Comparison of ENCODE assay signal across 9 cellular contexts in genomic region chr11:43576834-43577521, GRCh38.
A peak's percentile ranks its signal among the peaks of the same experiment; 100 is the strongest.
DNase-seq lines count a peak whose midpoint lies in the region; ATAC-seq and TF ChIP-seq lines count a peak whose summit lies in the region.
"Had no signal": no experiment of that assay in that cellular context is flagged by ENCODE, and none has a peak within 500 bp of the region (broad histone marks: within the 10 kb centered on the region; RNA-seq: fewer than 3 reads in every experiment).

No MANE protein-coding gene starts in this region.

- no peaks in the 10 kb centered on the region for H3K9me3 Mint-ChIP-seq in T-cell

- H3K36me3 Mint-ChIP-seq in T-cell, result no peaks in the 10 kb centered on the region

- ATAC-seq in HG03521 (IDR thresholded peaks at IDR 0.05; ENCODE audit: unreplicated experiment), result no peak
- no peak for ATAC-seq in T-cell (replicated peaks in 1 of 4)

- intact Hi-C loops in ascending aorta (cut with DNase I), result loop anchor here (5.0 kb wide), 1 partner anchor 45 kb away; no protein-coding TSS in a partner anchor

- no peak overlapping the region for H3K27ac ChIP-seq in HUES6 (ENCODE audit: low read depth, low read length)
- H3K27ac ChIP-seq in ascending aorta, result no peak overlapping the region
- H3K27ac ChIP-seq: BLaER1 had no signal

- H3K27me3 ChIP-seq in HUES6 (ENCODE audit: control insufficient read depth, insufficient read depth, low read length) (peaks cover 100% of the 10 kb centered on the region), ascending aorta (peaks cover 34% of the 10 kb centered on the region)

- peaks cover 35 to 51% (median 44%) of the 10 kb centered on the region in 3 donors for H3K4me1 Mint-ChIP-seq in T-cell

- TF ChIP-seq CTCF in astrocyte of the cerebellum (IDR thresholded peaks at IDR 0.05; ENCODE audit: low read depth, low read length, missing control alignments), result peak; percentile 37
- TF ChIP-seq CTCF in ascending aorta (IDR thresholded peaks at IDR 0.05), result peak in 1 of 3 experiments; percentile 30

- H3K27ac Mint-ChIP-seq in T-cell, result no peak overlapping the region

- H3K27me3 Mint-ChIP-seq in T-cell, result peaks cover 69 to 92% of the 10 kb centered on the region in 2 donors

- peak overlapping the region in 1 of 3 donors; percentile 25 for H3K4me3 Mint-ChIP-seq in T-cell

- no peaks in the 10 kb centered on the region for H3K36me3 ChIP-seq in HUES6 (ENCODE audit: control insufficient read depth, insufficient read depth, low read length)
- H3K36me3 ChIP-seq in ascending aorta, result no peaks in the 10 kb centered on the region
- H3K36me3 ChIP-seq: BLaER1 had no signal

- in situ Hi-C loops in astrocyte of the cerebellum (cut with HindIII; ENCODE audit: low sequenced_read_pairs), result no loop called here

- no peak overlapping the region for H3K9ac ChIP-seq in HUES6 (ENCODE audit: low read length)
- H3K9ac ChIP-seq: BLaER1 had no signal

- CTCF ChIA-PET in T-cell (lab: Charles Lee), result no interaction called here

- H3K9me3 ChIP-seq in HUES6 (ENCODE audit: control insufficient read depth, insufficient read depth, low read depth, low read length) (no peaks in the 10 kb centered on the region), ascending aorta (no peaks in the 10 kb centered on the region)

- POLR2A ChIA-PET in T-cell (lab: Charles Lee), result no interaction called here

- DNase-seq in DMS53 (lab: John Stamatoyannopoulos, UW) (peak; percentile 61), DMS53 treated with DMSO at 0.1 percent for 48 hours (lab: John Stamatoyannopoulos, UW; ENCODE audit: unreplicated experiment) (no peak), astrocyte of the cerebellum (ENCODE audit: low read depth) (peak; percentile 15), kidney glomerular epithelial cell (lab: John Stamatoyannopoulos, UW) (peak; percentile 13), T-cell (no peak), ascending aorta (ENCODE audit: low spot score in 2 of 2) (no peak)

- peak overlapping the region; percentile 36 for H3K4me3 ChIP-seq in HUES6 (ENCODE audit: low read depth, low read length)
- no peak overlapping the region for H3K4me3 ChIP-seq in astrocyte of the cerebellum (ENCODE audit: low read depth, low read length)
- H3K4me3 ChIP-seq in ascending aorta, result peak overlapping the region in 1 of 2 donors; percentile 23
- H3K4me3 ChIP-seq: BLaER1 had no signal

- H3K4me1 ChIP-seq in HUES6 (ENCODE audit: control insufficient read depth, insufficient read depth, low read length), result peaks cover 15% of the 10 kb centered on the region; the same call in 1 of the 2 replicates
- H3K4me1 ChIP-seq in ascending aorta, result peaks cover 2 to 28% of the 10 kb centered on the region in 2 donors
- H3K4me1 ChIP-seq: BLaER1 had no signal

Comparison
In these comparisons a context has a peak if more than half of its experiments do, and no peak if none do; other contexts are left out.
1. DNase-seq: peak in DMS53 (single experiment), astrocyte of the cerebellum (single experiment) and kidney glomerular epithelial cell (single experiment); none in DMS53 treated with DMSO at 0.1 percent for 48 hours (single experiment), T-cell (0 of 34) and ascending aorta (0 of 2).